16 cellular contexts compared by ENCODE assay signal in the genomic region with DNA sequence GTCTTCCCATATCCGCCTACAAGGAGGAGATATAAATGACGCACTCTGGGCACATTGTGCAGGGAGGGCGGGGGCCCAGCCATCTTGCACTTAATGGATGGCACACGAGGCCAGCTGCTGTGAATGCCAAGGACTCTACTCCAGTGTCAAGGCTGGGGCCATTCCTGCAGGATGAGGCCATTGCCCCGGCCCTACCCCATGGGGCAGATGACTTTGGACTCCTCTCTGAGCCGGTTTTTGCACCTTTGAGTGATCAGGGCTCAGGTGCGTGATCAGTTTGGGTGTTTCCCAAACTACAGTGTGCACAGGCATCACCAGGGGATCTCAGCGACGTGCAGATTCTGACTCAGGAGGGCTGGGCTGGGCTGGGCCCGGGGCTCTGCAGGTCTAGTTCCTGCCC. TPM values are rescaled to one million over a fixed set of nuclear protein-coding genes. Genes with fewer than 3 reads are reported as not detected.
DNase-seq lines count a peak whose midpoint lies in the region; ATAC-seq and TF ChIP-seq lines count a peak whose summit lies in the region.
"Had no signal": no experiment of that assay in that cellular context is flagged by ENCODE, and none has a peak within 500 bp of the region (broad histone marks: within the 10 kb centered on the region; RNA-seq: fewer than 3 reads in every experiment).

No MANE protein-coding gene starts in this region.

- peak overlapping the region; percentile 79 for H3K27ac Mint-ChIP-seq in nephron progenitor cell

- H3K27me3 ChIP-seq in Peyer's patch: no peaks in the 10 kb centered on the region

- H3K4me3 ChIP-seq in Peyer's patch: no peak overlapping the region
- H3K4me3 ChIP-seq: GM12878, GM23248 had no signal

- H3K27me3 Mint-ChIP-seq in nephron progenitor cell (ENCODE audit: low read depth, poor library complexity): peaks cover 12% of the 10 kb centered on the region
- H3K27me3 Mint-ChIP-seq: CD4-positive, alpha-beta memory T cell had no signal

- peaks cover 0 to 18% (median 0%) of the 10 kb centered on the region in 3 donors for H3K36me3 ChIP-seq in Peyer's patch

- H3K4me3 Mint-ChIP-seq in nephron progenitor cell: no peak overlapping the region

- DNase-seq in Peyer's patch: peak in 2 of 3 donors; percentile 63
- no peak for DNase-seq in nephron progenitor cell
- no peak for DNase-seq in NCI-H510A (lab: John Stamatoyannopoulos, UW)
- no peak for DNase-seq in NAMALWA (ENCODE audit: low spot score)
- no peak for DNase-seq in dermis blood vessel endothelial cell
- DNase-seq: C1 segment of cervical spinal cord; Caco-2; CD4-positive, alpha-beta memory T cell; DMS153; DND-41; GDM1; GM23248; H7; HCEC 1CT had no signal

- peaks cover 0 to 11% (median 2%) of the 10 kb centered on the region in 4 donors for H3K4me1 ChIP-seq in Peyer's patch
- H3K4me1 ChIP-seq: Caco-2 had no signal

- no peaks in the 10 kb centered on the region for H3K9me3 Mint-ChIP-seq in nephron progenitor cell

- ATAC-seq in esophagus mucosa: peak; percentile 86
- ATAC-seq: GM12878 had no signal

- peaks cover 14% of the 10 kb centered on the region for H3K36me3 Mint-ChIP-seq in nephron progenitor cell (ENCODE audit: low read depth)

- no peak for TF ChIP-seq POLR2A in Peyer's patch (IDR thresholded peaks at IDR 0.05)

- H3K9me3 ChIP-seq in Peyer's patch: peaks cover 0 to under 1% (median 0%) of the 10 kb centered on the region in 4 donors

- peak overlapping the region in 1 of 4 donors; percentile 82 for H3K27ac ChIP-seq in Peyer's patch
- H3K27ac ChIP-seq: GM23248 had no signal

- TF ChIP-seq CTCF in Peyer's patch (IDR thresholded peaks at IDR 0.05) (no peak), nephron progenitor cell (IDR thresholded peaks at IDR 0.05) (no peak)

- peaks cover 48% of the 10 kb centered on the region for H3K4me1 Mint-ChIP-seq in nephron progenitor cell
- H3K4me1 Mint-ChIP-seq: CD4-positive, alpha-beta memory T cell had no signal

RNA-seq across cellular contexts. Expression of gene MMAB, which starts 16.1 kb away (rescaled TPM):
- total RNA-seq in Peyer's patch (10 to 100 TPM; 30.8 to 41.4 (median 32.1) TPM), esophagus mucosa (74.2 TPM), dermis blood vessel endothelial cell (14.0 and 26.9 TPM in 2 replicates)

RNA-seq across cellular contexts. Expression of gene MVK, which starts 16.4 kb away (rescaled TPM):
- total RNA-seq in Peyer's patch (10 to 100 TPM in 3 of 4 donors, 1 to 10 TPM in 1; 3.3 to 66.7 (median 41.6) TPM), esophagus mucosa (55.2 TPM), dermis blood vessel endothelial cell (18.2 and 34.2 TPM in 2 replicates)

Comparison
In these comparisons a context has a peak if more than half of its experiments do, and no peak if none do; other contexts are left out.
1. DNase-seq: peak in Peyer's patch (2 of 3); none in nephron progenitor cell (single experiment), NCI-H510A (single experiment), NAMALWA (single experiment) and dermis blood vessel endothelial cell (single experiment).